Comparison of ENCODE assay signal across 13 cellular contexts in genomic region chr2:228245601-228246000, GRCh38.
DNase-seq lines count a peak whose midpoint lies in the region; ATAC-seq and TF ChIP-seq lines count a peak whose summit lies in the region.
"Had no signal": no experiment of that assay in that cellular context is flagged by ENCODE, and none has a peak within 500 bp of the region (broad histone marks: within the 10 kb centered on the region; RNA-seq: fewer than 3 reads in every experiment).

No MANE protein-coding gene starts in this region.

- no peak overlapping the region for H3K27ac Mint-ChIP-seq in CD8-positive, alpha-beta T cell
- no peak overlapping the region for H3K27ac Mint-ChIP-seq in T-helper 17 cell

- no peaks in the 10 kb centered on the region for H3K27me3 Mint-ChIP-seq in CD8-positive, alpha-beta T cell (ENCODE audit: low read depth)
- H3K27me3 Mint-ChIP-seq in T-helper 17 cell: no peaks in the 10 kb centered on the region

- H3K4me1 Mint-ChIP-seq in CD8-positive, alpha-beta T cell (ENCODE audit: low read depth): no peaks in the 10 kb centered on the region
- H3K4me1 Mint-ChIP-seq in T-helper 17 cell: no peaks in the 10 kb centered on the region

- TF ChIP-seq CTCF in CD8-positive, alpha-beta T cell (IDR thresholded peaks at IDR 0.05): no peak

- no peaks in the 10 kb centered on the region for H3K36me3 Mint-ChIP-seq in CD8-positive, alpha-beta T cell
- no peaks in the 10 kb centered on the region for H3K36me3 Mint-ChIP-seq in T-helper 17 cell (ENCODE audit: low read depth)

- WGBS in right cardiac atrium: 89% methylated on average over 4 of the region's 4 CpGs

- no peak overlapping the region for H3K4me3 Mint-ChIP-seq in CD8-positive, alpha-beta T cell
- H3K4me3 Mint-ChIP-seq in T-helper 17 cell: no peak overlapping the region

- peaks cover 4% of the 10 kb centered on the region for H3K9me3 Mint-ChIP-seq in CD8-positive, alpha-beta T cell

- H3K27ac ChIP-seq in CD8-positive, alpha-beta T cell (ENCODE audit: low read depth, low read length): no peak overlapping the region
- H3K27ac ChIP-seq in right cardiac atrium (ENCODE audit: low read length): no peak overlapping the region
- H3K27ac ChIP-seq: 22Rv1, BLaER1 had no signal

- intact Hi-C loops in CD8-positive, alpha-beta T cell (cut with DNase I, micrococcal nuclease): no loop called here
- intact Hi-C loops in right cardiac atrium (cut with DNase I): no loop called here

- ATAC-seq in CD8-positive, alpha-beta T cell: no peak
- no peak for ATAC-seq in right cardiac atrium
- no peak for ATAC-seq in T-helper 17 cell

- DNase-seq in DMS 273 (lab: John Stamatoyannopoulos, UW; ENCODE audit: unreplicated experiment): peak; percentile 65
- no peak for DNase-seq in DMS 273 treated with DMSO at 0.1 percent for 48 hours (lab: John Stamatoyannopoulos, UW)
- DNase-seq in NCI-H1694 (lab: John Stamatoyannopoulos, UW): peak; percentile 45
- DNase-seq in NCI-H524 (lab: John Stamatoyannopoulos, UW): peak; percentile 36 to 80
- peak; percentile 50 for DNase-seq in cerebellum (ENCODE audit: low spot score)
- no peak for DNase-seq in CD8-positive, alpha-beta T cell
- DNase-seq in right cardiac atrium: no peak
- no peak for DNase-seq in T-helper 17 cell
- DNase-seq: DMS79, GOT3 had no signal

- no peaks in the 10 kb centered on the region for H3K36me3 ChIP-seq in CD8-positive, alpha-beta T cell (ENCODE audit: insufficient read depth, low read length)
- H3K36me3 ChIP-seq: BLaER1, HAP-1 had no signal

- CTCF ChIA-PET in CD8-positive, alpha-beta T cell (lab: Charles Lee): no interaction called here

- H3K9me3 ChIP-seq in CD8-positive, alpha-beta T cell (ENCODE audit: low read length): no peaks in the 10 kb centered on the region
- H3K9me3 ChIP-seq in right cardiac atrium (ENCODE audit: control insufficient read depth, low read length) (no peaks in the 10 kb centered on the region), T-helper 17 cell (ENCODE audit: control insufficient read depth, low read length, poor library complexity, severe bottlenecking) (no peaks in the 10 kb centered on the region)
- H3K9me3 ChIP-seq: BLaER1, HAP-1 had no signal

- no peaks in the 10 kb centered on the region for H3K4me1 ChIP-seq in CD8-positive, alpha-beta T cell (ENCODE audit: insufficient read depth, low read length)
- H3K4me1 ChIP-seq in right cardiac atrium (ENCODE audit: control insufficient read depth, insufficient read depth, low read length): no peaks in the 10 kb centered on the region
- H3K4me1 ChIP-seq: BLaER1, HAP-1 had no signal

- no peak overlapping the region for H3K4me3 ChIP-seq in CD8-positive, alpha-beta T cell (ENCODE audit: low read depth, low read length)
- no peak overlapping the region for H3K4me3 ChIP-seq in right cardiac atrium (ENCODE audit: low read length)
- H3K4me3 ChIP-seq: BLaER1, HAP-1 had no signal

- POLR2A ChIA-PET in CD8-positive, alpha-beta T cell (lab: Charles Lee): no interaction called here

- H3K27me3 ChIP-seq in CD8-positive, alpha-beta T cell (ENCODE audit: insufficient read depth, low read length): no peaks in the 10 kb centered on the region
- no peaks in the 10 kb centered on the region for H3K27me3 ChIP-seq in right cardiac atrium (ENCODE audit: control insufficient read depth, insufficient read depth)
- H3K27me3 ChIP-seq: BLaER1 had no signal

Comparison
In these comparisons a context has a peak if more than half of its experiments do, and no peak if none do; other contexts are left out.
1. DNase-seq: peak in DMS 273 (single experiment), NCI-H1694 (single experiment), NCI-H524 (2 of 2) and cerebellum (single experiment); none in DMS 273 treated with DMSO at 0.1 percent for 48 hours (single experiment), CD8-positive, alpha-beta T cell (0 of 7), right cardiac atrium (0 of 3) and T-helper 17 cell (0 of 3).